In the genomic region with DNA sequence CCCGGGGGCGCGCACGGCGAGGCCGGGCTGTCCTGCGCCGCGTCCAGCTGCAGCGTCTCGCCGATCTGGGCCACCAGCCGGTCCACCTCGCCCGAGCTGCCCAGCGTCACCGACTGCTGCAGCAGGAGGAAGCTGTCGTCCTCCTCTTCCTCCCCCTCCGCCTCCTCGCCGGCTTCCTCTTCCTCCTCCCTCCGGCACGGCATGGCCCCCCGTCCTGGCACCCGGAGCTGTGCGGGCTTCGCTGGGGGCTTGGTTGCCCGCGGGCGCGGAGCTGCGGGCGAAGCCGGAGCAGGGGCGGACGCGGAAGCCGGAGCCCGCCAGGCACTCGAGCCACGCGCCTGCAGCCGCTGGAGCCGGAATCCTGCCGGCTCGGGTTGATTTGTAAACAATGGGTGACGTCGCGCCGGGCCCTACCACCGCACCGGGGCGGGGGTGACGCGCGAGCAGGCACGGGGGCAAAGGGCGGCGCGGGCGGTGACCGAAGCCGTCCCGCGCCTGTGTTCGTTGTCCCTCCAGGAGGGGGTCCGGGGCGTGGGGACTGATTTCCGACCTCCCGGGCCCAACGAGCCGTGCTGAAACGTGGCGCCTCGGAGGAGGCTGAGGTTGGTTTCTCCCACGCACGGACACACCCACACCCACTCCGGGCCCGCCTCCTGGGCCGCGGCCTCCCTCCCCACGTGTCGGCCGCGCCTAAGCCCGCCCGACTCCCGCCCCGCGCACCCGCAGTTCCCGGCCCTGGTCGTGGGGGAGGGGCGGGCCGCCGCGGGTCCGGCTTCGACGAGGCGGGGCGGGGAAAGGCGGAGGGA, we compare ENCODE assay signal across 8 cellular contexts. TPM values are rescaled to one million over a fixed set of nuclear protein-coding genes. Genes with fewer than 3 reads are reported as not detected.
DNase-seq lines count a peak whose midpoint lies in the region; ATAC-seq and TF ChIP-seq lines count a peak whose summit lies in the region.

Gene FRAT2, minus strand, starts transcription at position 360 of the 806 bp plus-strand sequence. Its CDS starts 157 bp downstream, at position 203.

- DNase-seq in BE2C (peak; percentile 88), NCI-H526 treated with DMSO at 0.1 percent for 48 hours (lab: John Stamatoyannopoulos, UW) (peak; percentile 51)
- DNase-seq in activated CD4-positive, alpha-beta T cell treated with anti-CD3 and anti-CD28 coated beads, Interleukin-2, amount 50 U/mL, for 4 hours = peak; percentile 83
- peak; percentile 80 for DNase-seq in stimulated activated CD4-positive, alpha-beta T cell treated with anti-CD3 and anti-CD28 coated beads, Interleukin-2, amount 100 ng/mL, for 48 hours

- TF ChIP-seq RAD21 in liver (IDR thresholded peaks at IDR 0.05) = peak in 1 of 2 donors; percentile 6

- H3K27me3 ChIP-seq in BE2C (no peaks in the 10 kb centered on the region), liver (ENCODE audit: control insufficient read depth in 4 of 4, insufficient read depth in 4 of 4, low read length in 3 of 4) (no peaks in the 10 kb centered on the region)

- no peak for TF ChIP-seq CTCF in BE2C (IDR thresholded peaks at IDR 0.05; ENCODE audit: low read depth, low read length)
- TF ChIP-seq CTCF in liver (IDR thresholded peaks at IDR 0.05; ENCODE audit: low read depth, low read length, missing input control) = no peak

- H3K36me3 Mint-ChIP-seq in dendritic cell treated with granulocyte-macrophage colony-stimulating factor and Interleukin-4, amounts not matched to agents 40 ng/mL and 50 ng/mL, for 4 days (ENCODE audit: low read depth) = peaks cover 43% of the 10 kb centered on the region

- peak within 1 kb of the TSS; percentile 91 for H3K4me3 Mint-ChIP-seq in dendritic cell treated with granulocyte-macrophage colony-stimulating factor and Interleukin-4, amounts not matched to agents 40 ng/mL and 50 ng/mL, for 4 days

- ATAC-seq in HG03354 (IDR thresholded peaks at IDR 0.05; ENCODE audit: poor library complexity, severe bottlenecking, unreplicated experiment) = peak; percentile 91

- H3K9me3 ChIP-seq in BE2C = no peaks in the 10 kb centered on the region
- no peaks in the 10 kb centered on the region for H3K9me3 ChIP-seq in liver (ENCODE audit: control insufficient read depth in 4 of 4, low read length in 3 of 4)

- peak within 1 kb of the TSS; percentile 79 to 98 for H3K9ac ChIP-seq in liver (ENCODE audit: low read depth in 1 of 2, low read length in 2 of 2)

- H3K36me3 ChIP-seq in BE2C (no peaks in the 10 kb centered on the region), liver (ENCODE audit: control insufficient read depth in 4 of 4, insufficient read depth in 3 of 4, low read depth in 1 of 4, low read length in 3 of 4) (no peaks in the 10 kb centered on the region)

- peaks cover 68% of the 10 kb centered on the region for H3K4me1 Mint-ChIP-seq in dendritic cell treated with granulocyte-macrophage colony-stimulating factor and Interleukin-4, amounts not matched to agents 40 ng/mL and 50 ng/mL, for 4 days (ENCODE audit: low read depth)

- peak within 1 kb of the TSS; percentile 98 for H3K27ac Mint-ChIP-seq in dendritic cell treated with granulocyte-macrophage colony-stimulating factor and Interleukin-4, amounts not matched to agents 40 ng/mL and 50 ng/mL, for 4 days

- TF ChIP-seq POLR2A in GM19099 (IDR thresholded peaks at IDR 0.05; ENCODE audit: extremely low read depth, insufficient read length, low read depth) = peak; percentile 51

- under 1% methylated on average over 103 of the region's 103 CpGs for WGBS in liver

- intact Hi-C loops in dendritic cell treated with granulocyte-macrophage colony-stimulating factor and Interleukin-4, amounts not matched to agents 40 ng/mL and 50 ng/mL, for 4 days (cut with micrococcal nuclease) = loop anchor here (5.0 to 10.0 kb wide), 3 partner anchors 33 to 70 kb away; partner anchors contain the start of gene RRP12

- H3K27ac ChIP-seq in liver (ENCODE audit: low read depth in 1 of 2, low read length in 2 of 2) = peak within 1 kb of the TSS; percentile 90 to 95

- peaks cover 4% of the 10 kb centered on the region for H3K4me1 ChIP-seq in BE2C
- H3K4me1 ChIP-seq in liver (ENCODE audit: control insufficient read depth in 4 of 4, insufficient read depth in 4 of 4, low read length in 3 of 4) = peaks cover 5 to 24% (median 17%) of the 10 kb centered on the region in 4 donors

- H3K9me3 Mint-ChIP-seq in dendritic cell treated with granulocyte-macrophage colony-stimulating factor and Interleukin-4, amounts not matched to agents 40 ng/mL and 50 ng/mL, for 4 days = no peaks in the 10 kb centered on the region

- no peaks in the 10 kb centered on the region for H3K27me3 Mint-ChIP-seq in dendritic cell treated with granulocyte-macrophage colony-stimulating factor and Interleukin-4, amounts not matched to agents 40 ng/mL and 50 ng/mL, for 4 days

- peak within 1 kb of the TSS; percentile 79 for H3K4me3 ChIP-seq in BE2C (ENCODE audit: low read depth, low read length)
- peak within 1 kb of the TSS; percentile 78 to 88 (median 84) for H3K4me3 ChIP-seq in liver (ENCODE audit: low read depth in 1 of 3, low read length in 3 of 3)

TF ChIP-seq in liver, 16 proteins besides CTCF, POLR2A, EP300 and RAD21:
- TF ChIP-seq TAF1 (conservative IDR thresholded peaks at IDR 0.05) = no peak
- TF ChIP-seq HNF4A (conservative IDR thresholded peaks at IDR 0.05) = peak; percentile 60 to 65
- no peak for TF ChIP-seq GABPA (IDR thresholded peaks at IDR 0.05 in 1 of 2, conservative IDR thresholded peaks at IDR 0.05 in 1 of 2)
- TF ChIP-seq NR2F2 (IDR thresholded peaks at IDR 0.05) = no peak
- TF ChIP-seq, protein P1, sequence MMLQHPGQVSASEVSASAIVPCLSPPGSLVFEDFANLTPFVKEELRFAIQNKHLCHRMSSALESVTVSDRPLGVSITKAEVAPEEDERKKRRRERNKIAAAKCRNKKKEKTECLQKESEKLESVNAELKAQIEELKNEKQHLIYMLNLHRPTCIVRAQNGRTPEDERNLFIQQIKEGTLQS (IDR thresholded peaks at IDR 0.05) = no peak
- peak in 1 of 2 donors; percentile 30 for TF ChIP-seq RXRA (IDR thresholded peaks at IDR 0.05)
- TF ChIP-seq JUND (IDR thresholded peaks at IDR 0.05) = no peak
- peak; percentile 54 to 57 for TF ChIP-seq EGR1 (IDR thresholded peaks at IDR 0.05; ENCODE audit: low read depth in 2 of 2)
- peak; percentile 53 for TF ChIP-seq FOXA2 (IDR thresholded peaks at IDR 0.05)
- no peak for TF ChIP-seq REST (IDR thresholded peaks at IDR 0.05)
- TF ChIP-seq SP1 (IDR thresholded peaks at IDR 0.05) = peak; percentile 68

RNA-seq across cellular contexts. Expression of gene FRAT2, which starts in this region (rescaled TPM):
- 6.7 TPM for polyA plus RNA-seq in BE2C (2012; ENCODE audit: insufficient read depth, insufficient read length, low read depth)
- 10 to 100 TPM; 14.4 to 15.1 TPM for total RNA-seq in liver
- 1 to 10 TPM; 2.7 to 9.0 TPM for polyA plus RNA-seq in liver

Comparison
In these comparisons a context has a peak if more than half of its experiments do, and no peak if none do; other contexts are left out.
1. Peak in every context shown above with its lines: DNase-seq, ATAC-seq, H3K4me3 ChIP-seq and H3K27ac ChIP-seq.